In genomic region chr2:37156071-37156856, GRCh38 we compare ENCODE assay signal across 8 cellular contexts. TPM values are rescaled to one million over a fixed set of nuclear protein-coding genes. Genes with fewer than 3 reads are reported as not detected.
A peak's percentile ranks its signal among the peaks of the same experiment; 100 is the strongest.
DNase-seq lines count a peak whose midpoint lies in the region; ATAC-seq, FAIRE-seq and TF ChIP-seq lines count a peak whose summit lies in the region.

No MANE protein-coding gene starts in this region.

- no peaks in the 10 kb centered on the region for H3K27me3 Mint-ChIP-seq in T-helper 17 cell

- intact Hi-C loops in kidney (cut with DNase I) = no loop called here

- H3K9me3 ChIP-seq in T-helper 17 cell (ENCODE audit: control insufficient read depth, low read length, poor library complexity, severe bottlenecking) (no peaks in the 10 kb centered on the region), kidney (ENCODE audit: control insufficient read depth in 1 of 2, low read length in 2 of 2) (no peaks in the 10 kb centered on the region)

- H3K4me1 ChIP-seq in kidney (ENCODE audit: control insufficient read depth in 1 of 2, insufficient read depth in 1 of 2, low read depth in 1 of 2, low read length in 2 of 2) = peaks cover 10 to 11% of the 10 kb centered on the region in 2 donors

- H3K36me3 Mint-ChIP-seq in T-helper 17 cell (ENCODE audit: low read depth) = peaks cover 8% of the 10 kb centered on the region

- H3K27ac ChIP-seq in caudate nucleus (ENCODE audit: low read depth, low read length) (peak overlapping the region; percentile 67), kidney (ENCODE audit: low read depth in 2 of 2, low read length in 2 of 2) (peak overlapping the region; percentile 71 to 88)

- peak overlapping the region; percentile 88 to 92 for H3K4me3 ChIP-seq in kidney (ENCODE audit: low read length in 2 of 2)

- H3K4me1 Mint-ChIP-seq in T-helper 17 cell = peaks cover 40% of the 10 kb centered on the region

- FAIRE-seq in kidney (lab: Jason Lieb, UNC) = no peak

- peak overlapping the region; percentile 88 for H3K9ac ChIP-seq in kidney (ENCODE audit: low read length in 2 of 2)

- ATAC-seq in GM19452 (IDR thresholded peaks at IDR 0.05; ENCODE audit: unreplicated experiment) = peak; percentile 28
- ATAC-seq in T-helper 17 cell = peak; percentile 30

- H3K27ac Mint-ChIP-seq in T-helper 17 cell = peak overlapping the region; percentile 96

- H3K4me3 Mint-ChIP-seq in T-helper 17 cell = peak overlapping the region; percentile 98

- peaks cover 0 to 4% of the 10 kb centered on the region in 2 donors for H3K36me3 ChIP-seq in kidney (ENCODE audit: control insufficient read depth in 1 of 2, insufficient read depth in 2 of 2, low read length in 2 of 2)

- DNase-seq in D341Med (ENCODE audit: low spot score) (peak; percentile 39), HT1080 (ENCODE audit: low read depth) (peak; percentile 50), T-helper 17 cell (no peak), caudate nucleus (lab: John Stamatoyannopoulos, UW) (peak in 43 of 61 donors; percentile 13 to 72 (median 43)), kidney (no peak), NCI-H446 treated with DMSO at 0.1 percent for 48 hours (lab: John Stamatoyannopoulos, UW) (no peak)
- peak; percentile 10 to 31 for DNase-seq in stimulated activated CD4-positive, alpha-beta T cell treated with anti-CD3 and anti-CD28 coated beads, Interleukin-12 subunit alpha, Interleukin-12 subunit beta, amount 100 ng/mL, for 24 hours (ENCODE audit: low read depth in 2 of 2)

- TF ChIP-seq CTCF in kidney (IDR thresholded peaks at IDR 0.05; ENCODE audit: borderline replicate concordance, extremely low read depth, insufficient read depth) = no peak

RNA-seq across cellular contexts. Expression of gene EIF2AK2, which starts 0.5 kb away (rescaled TPM):
- 24.5 TPM in 2 replicates for total RNA-seq in HT1080 (2014; rRNA removed; shearing (Covaris generic))
- polyA plus RNA-seq in HT1080 (2015; cell fraction: cytosol; rRNA removed) = 22.1 and 25.0 TPM in 2 replicates
- 19.1 and 19.2 TPM in 2 replicates for polyA plus RNA-seq in HT1080 (2015; cell fraction: nucleus; rRNA removed)
- total RNA-seq in T-helper 17 cell (10 to 100 TPM; 27.0 to 40.3 TPM), kidney (37.6 TPM)
- 6.4 TPM for polyA plus RNA-seq in kidney (ENCODE audit: insufficient read depth, low read depth, low replicate concordance)

RNA-seq across cellular contexts. Expression of gene SULT6B1, which starts 32.2 kb away (rescaled TPM):
- not detected in 2 replicates for total RNA-seq in HT1080 (2014; rRNA removed; shearing (Covaris generic))
- not detected in 2 replicates for polyA plus RNA-seq in HT1080 (2015; cell fraction: cytosol; rRNA removed)
- polyA plus RNA-seq in HT1080 (2015; cell fraction: nucleus; rRNA removed) = not detected in 2 replicates
- total RNA-seq in T-helper 17 cell (not detected), kidney (not detected)
- not detected for polyA plus RNA-seq in kidney (ENCODE audit: insufficient read depth, low read depth, low replicate concordance)

RNA-seq across cellular contexts. Expression of gene CEBPZOS, which starts 40.0 kb away (rescaled TPM):
- total RNA-seq in HT1080 (2014; rRNA removed; shearing (Covaris generic)) = 13.4 and 17.6 TPM in 2 replicates
- polyA plus RNA-seq in HT1080 (2015; cell fraction: cytosol; rRNA removed) = 41.7 and 46.7 TPM in 2 replicates
- polyA plus RNA-seq in HT1080 (2015; cell fraction: nucleus; rRNA removed) = 28.6 and 32.0 TPM in 2 replicates
- total RNA-seq in T-helper 17 cell (10 to 100 TPM; 23.2 to 24.1 TPM), kidney (38.3 TPM)
- polyA plus RNA-seq in kidney (ENCODE audit: insufficient read depth, low read depth, low replicate concordance) = 60.7 TPM

Comparison
In these comparisons a context has a peak if more than half of its experiments do, and no peak if none do; other contexts are left out.
1. DNase-seq: peak in D341Med (single experiment), HT1080 (single experiment), caudate nucleus (43 of 61) and stimulated activated CD4-positive, alpha-beta T cell treated with anti-CD3 and anti-CD28 coated beads, Interleukin-12 subunit alpha, Interleukin-12 subunit beta, amount 100 ng/mL, for 24 hours (2 of 2); none in T-helper 17 cell (0 of 3), kidney (single experiment) and NCI-H446 treated with DMSO at 0.1 percent for 48 hours (single experiment).